In the genomic region with DNA sequence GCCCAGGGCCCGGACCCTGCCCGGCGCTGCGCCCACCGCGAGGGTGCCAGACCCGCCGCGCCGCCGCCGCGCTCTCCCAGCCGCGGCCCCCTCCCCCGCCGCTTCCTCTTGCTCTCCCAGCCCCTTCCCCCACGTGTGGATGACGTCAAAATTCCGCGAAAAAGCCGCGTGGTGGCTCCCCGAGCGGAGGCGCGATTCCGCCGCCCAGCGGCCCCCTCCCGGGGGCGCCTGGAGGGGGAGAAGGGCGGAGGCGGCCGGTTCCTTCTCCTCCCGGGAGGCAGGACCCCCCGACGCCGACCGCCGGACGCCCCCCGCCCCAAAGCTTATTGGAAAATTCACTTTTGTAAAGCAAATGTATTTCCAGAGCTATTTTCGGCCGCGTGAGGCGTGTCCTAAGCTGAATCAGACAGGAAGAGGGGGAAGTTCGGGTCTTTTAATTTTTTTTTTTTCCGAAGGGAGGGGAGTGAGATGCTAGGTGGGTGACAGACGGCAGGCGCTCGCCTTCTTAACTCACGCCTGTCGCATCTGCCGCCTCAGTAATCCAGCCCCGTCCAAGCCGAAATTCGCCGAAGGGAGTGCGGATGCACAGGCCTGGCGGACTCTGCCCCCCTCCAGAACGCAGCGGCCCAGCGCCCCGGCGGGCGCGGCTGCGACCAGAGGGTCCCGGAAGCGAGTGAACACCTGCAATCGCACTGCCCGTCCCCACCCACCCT, we compare ENCODE assay signal across 8 cellular contexts. TPM values are rescaled to one million over a fixed set of nuclear protein-coding genes. Genes with fewer than 3 reads are reported as not detected.
DNase-seq lines count a peak whose midpoint lies in the region; ATAC-seq, FAIRE-seq and TF ChIP-seq lines count a peak whose summit lies in the region.

No MANE protein-coding gene starts in this region.

- H3K36me3 ChIP-seq in BJ (ENCODE audit: control insufficient read depth, insufficient read depth, low read length): no peaks in the 10 kb centered on the region
- H3K36me3 ChIP-seq in pancreas: no peaks in the 10 kb centered on the region
- H3K36me3 ChIP-seq in thoracic aorta: no peaks in the 10 kb centered on the region

- CTCF ChIA-PET in BJ (lab: Yijun Ruan, JAX): interaction anchor here (0.6 to 3.1 kb wide), 4 partner anchors 8 to 785 kb away, joined by 3 to 17 read pairs (median 3); no protein-coding TSS in a partner anchor

- FAIRE-seq in pancreas (lab: Jason Lieb, UNC): no peak

- TF ChIP-seq CTCF in BJ (IDR thresholded peaks at IDR 0.05; ENCODE audit: insufficient read depth, low read depth, low read length) (no peak), pancreas (IDR thresholded peaks at IDR 0.05) (no peak), thoracic aorta (IDR thresholded peaks at IDR 0.05) (peak; percentile 25)

- H3K4me1 ChIP-seq in pancreas: peaks cover 9 to 19% (median 10%) of the 10 kb centered on the region in 3 donors
- H3K4me1 ChIP-seq in thoracic aorta (ENCODE audit: control insufficient read depth in 1 of 2, low read depth in 2 of 2): peaks cover 5 to 39% of the 10 kb centered on the region in 2 donors

- ATAC-seq in GM21576 (IDR thresholded peaks at IDR 0.05; ENCODE audit: unreplicated experiment) (peak; percentile 31), Right ventricle myocardium inferior (peak; percentile 45), pancreas (peak; percentile 10 to 26 (median 20)), thoracic aorta (ENCODE audit: insufficient number of reproducible peaks, low FRiP score, low read depth) (peak; percentile 27)

- intact Hi-C loops in Right ventricle myocardium inferior (cut with DNase I): loop anchor here (10.0 kb wide), 1 partner anchor 105 kb away; no protein-coding TSS in a partner anchor
- intact Hi-C loops in pancreas (cut with DNase I): no loop called here

- POLR2A ChIA-PET in BJ (lab: Charles Lee): no interaction called here

- no peak for DNase-seq in BJ (ENCODE audit: low read depth)
- peak; percentile 93 for DNase-seq in OCI-M1 (lab: John Stamatoyannopoulos, UW)
- peak; percentile 76 for DNase-seq in activated gamma-delta T cell (lab: John Stamatoyannopoulos, UW)
- peak; percentile 93 for DNase-seq in Right ventricle myocardium inferior (ENCODE audit: missing footprints)
- peak in 5 of 6 donors; percentile 66 to 85 (median 73) for DNase-seq in pancreas
- DNase-seq in thoracic aorta (ENCODE audit: low spot score): peak; percentile 64
- no peak for DNase-seq in NCI-H2081 treated with DMSO at 0.1 percent for 48 hours (lab: John Stamatoyannopoulos, UW)

- H3K27ac ChIP-seq in pancreas (peak overlapping the region; percentile 16 to 71 (median 51)), thoracic aorta (peak overlapping the region; percentile 45 to 88)

- H3K4me3 ChIP-seq in BJ (ENCODE audit: low read depth, low read length) (peak overlapping the region; percentile 18), pancreas (peak overlapping the region; percentile 19 to 81 (median 50)), thoracic aorta (peak overlapping the region; percentile 81)

- peaks cover 59% of the 10 kb centered on the region for H3K27me3 ChIP-seq in BJ (ENCODE audit: control insufficient read depth, insufficient read depth, low read length)
- H3K27me3 ChIP-seq in pancreas: peaks cover 0 to 18% (median 0%) of the 10 kb centered on the region in 4 donors
- H3K27me3 ChIP-seq in thoracic aorta (replicated peaks; ENCODE audit: insufficient read depth): no peaks in the 10 kb centered on the region

- H3K9me3 ChIP-seq in pancreas: no peaks in the 10 kb centered on the region
- no peaks in the 10 kb centered on the region for H3K9me3 ChIP-seq in thoracic aorta

- 3 to 4% methylated on average over 59 to 73 of the region's 73 CpGs for WGBS in pancreas, 2 donors

RNA-seq across cellular contexts. Expression of a gene that starts 4.1 kb away (rescaled TPM):
- 0.64 and 1.4 TPM in 2 replicates for polyA plus RNA-seq in BJ (2011; rRNA removed)
- 1.8 and 2.6 TPM in 2 replicates for polyA minus RNA-seq in BJ (2011; rRNA and poly(A)+ RNA removed)
- total RNA-seq in Right ventricle myocardium inferior: 214 TPM
- total RNA-seq in pancreas: 10 to 100 TPM; 51.5 to 75.6 (median 63.5) TPM
- polyA plus RNA-seq in pancreas: 1 to 10 TPM; 6.3 to 9.1 TPM
- total RNA-seq in thoracic aorta: 100 to 1,000 TPM; 108 to 153 TPM

RNA-seq across cellular contexts. Expression of a gene that starts 51.6 kb away (rescaled TPM):
- polyA plus RNA-seq in BJ (2011; rRNA removed): 6.0 and 15.7 TPM in 2 replicates
- polyA minus RNA-seq in BJ (2011; rRNA and poly(A)+ RNA removed): 2.8 and 5.1 TPM in 2 replicates
- 16.5 TPM for total RNA-seq in Right ventricle myocardium inferior
- total RNA-seq in pancreas: 1 to 10 TPM in 5 of 6 donors, under 1 TPM in 1; 0.51 to 5.5 (median 1.8) TPM
- 1 to 10 TPM; 1.4 to 2.3 TPM for polyA plus RNA-seq in pancreas
- total RNA-seq in thoracic aorta: 1 to 10 TPM; 4.1 to 9.5 TPM

Comparison
In these comparisons a context has a peak if more than half of its experiments do, and no peak if none do; other contexts are left out.
1. DNase-seq: peak in OCI-M1 (single experiment), activated gamma-delta T cell (single experiment), Right ventricle myocardium inferior (single experiment), pancreas (5 of 6) and thoracic aorta (single experiment); none in BJ (single experiment) and NCI-H2081 treated with DMSO at 0.1 percent for 48 hours (single experiment).
2. H3K4me3 ChIP-seq: peak in every context shown above with its lines; median percentile 81 in thoracic aorta; 50 in pancreas; 18 in BJ.
3. Peak in every context shown above with its lines, with median percentiles within 50 percentile points of each other: ATAC-seq.